8 cellular contexts compared by ENCODE assay signal in genomic region chr7:101308245-101309085, GRCh38. TPM values are rescaled to one million over a fixed set of nuclear protein-coding genes. Genes with fewer than 3 reads are reported as not detected.
DNase-seq lines count a peak whose midpoint lies in the region; ATAC-seq and TF ChIP-seq lines count a peak whose summit lies in the region.

No MANE protein-coding gene starts in this region.

- H3K4me3 Mint-ChIP-seq in CD4-positive, alpha-beta T cell: peak overlapping the region; percentile 84
- peak overlapping the region; percentile 82 for H3K4me3 Mint-ChIP-seq in activated CD8-positive, alpha-beta memory T cell treated with anti-CD3 and anti-CD28 coated beads, Interleukin-2, amount 10 ng/mL, durations not matched to agents 7 days and 5 days

- H3K4me1 ChIP-seq in osteoblast (ENCODE audit: insufficient read depth, low read length): no peaks in the 10 kb centered on the region
- H3K4me1 ChIP-seq in vagina: peaks cover 14% of the 10 kb centered on the region

- peak overlapping the region; percentile 56 for H3K4me2 ChIP-seq in osteoblast (ENCODE audit: insufficient read depth, low read length)

- no peaks in the 10 kb centered on the region for H3K79me2 ChIP-seq in osteoblast (ENCODE audit: insufficient read depth, low read length)

- H3K36me3 Mint-ChIP-seq in CD4-positive, alpha-beta T cell (ENCODE audit: low read depth): peaks cover 16% of the 10 kb centered on the region
- peaks cover 24% of the 10 kb centered on the region for H3K36me3 Mint-ChIP-seq in activated CD8-positive, alpha-beta memory T cell treated with anti-CD3 and anti-CD28 coated beads, Interleukin-2, amount 10 ng/mL, durations not matched to agents 7 days and 5 days

- peak; percentile 39 for ATAC-seq in CD4-positive, alpha-beta T cell (ENCODE audit: poor library complexity)
- ATAC-seq in activated CD8-positive, alpha-beta memory T cell treated with anti-CD3 and anti-CD28 coated beads, Interleukin-2, amount 10 ng/mL, durations not matched to agents 7 days and 5 days: peak; percentile 87
- no peak for ATAC-seq in HG02840 (IDR thresholded peaks at IDR 0.05; ENCODE audit: low FRiP score, unreplicated experiment)
- ATAC-seq in GM21786 (IDR thresholded peaks at IDR 0.05; ENCODE audit: unreplicated experiment): no peak

- POLR2A ChIA-PET in CD4-positive, alpha-beta T cell (lab: Charles Lee): no interaction called here

- H3K9me3 ChIP-seq in CD4-positive, alpha-beta T cell (ENCODE audit: control insufficient read depth, low read length): peaks cover 19% of the 10 kb centered on the region
- H3K9me3 ChIP-seq in osteoblast (ENCODE audit: low read depth, low read length) (peaks cover 2% of the 10 kb centered on the region), vagina (no peaks in the 10 kb centered on the region)

- intact Hi-C loops in CD4-positive, alpha-beta T cell (cut with DNase I, micrococcal nuclease): loop anchor here in 1 of 2 experiments (10.0 kb wide), 1 partner anchor 56 kb away; the partner anchor contains the start of gene COL26A1
- intact Hi-C loops in vagina (cut with DNase I): no loop called here

- H3K4me1 Mint-ChIP-seq in CD4-positive, alpha-beta T cell (ENCODE audit: low read depth): peaks cover 6% of the 10 kb centered on the region
- H3K4me1 Mint-ChIP-seq in activated CD8-positive, alpha-beta memory T cell treated with anti-CD3 and anti-CD28 coated beads, Interleukin-2, amount 10 ng/mL, durations not matched to agents 7 days and 5 days: peaks cover 3% of the 10 kb centered on the region

- H3K4me3 ChIP-seq in fibroblast of mammary gland (ENCODE audit: control insufficient read depth, low read depth, low read length): peak overlapping the region; percentile 59
- peak overlapping the region; percentile 42 for H3K4me3 ChIP-seq in osteoblast (ENCODE audit: insufficient read depth, low read length)
- H3K4me3 ChIP-seq in vagina: peak overlapping the region; percentile 40 to 44

- no peak overlapping the region for H3K27ac Mint-ChIP-seq in CD4-positive, alpha-beta T cell
- peak overlapping the region; percentile 68 for H3K27ac Mint-ChIP-seq in activated CD8-positive, alpha-beta memory T cell treated with anti-CD3 and anti-CD28 coated beads, Interleukin-2, amount 10 ng/mL, durations not matched to agents 7 days and 5 days

- peaks cover 10% of the 10 kb centered on the region for H3K9me3 Mint-ChIP-seq in CD4-positive, alpha-beta T cell
- H3K9me3 Mint-ChIP-seq in activated CD8-positive, alpha-beta memory T cell treated with anti-CD3 and anti-CD28 coated beads, Interleukin-2, amount 10 ng/mL, durations not matched to agents 7 days and 5 days (ENCODE audit: low read depth): peaks cover 11% of the 10 kb centered on the region

- H3K27ac ChIP-seq in CD4-positive, alpha-beta T cell (ENCODE audit: low read depth, low read length): no peak overlapping the region
- H3K27ac ChIP-seq in osteoblast (ENCODE audit: low read depth, low read length) (no peak overlapping the region), vagina (no peak overlapping the region)

- CTCF ChIA-PET in CD4-positive, alpha-beta T cell (lab: Charles Lee): no interaction called here
- CTCF ChIA-PET in activated CD8-positive, alpha-beta memory T cell treated with anti-CD3 and anti-CD28 coated beads, Interleukin-2, amount 10 ng/mL, durations not matched to agents 7 days and 5 days (lab: Charles Lee): interaction anchor here (1.3 to 2.3 kb wide), 2 partner anchors 13 to 18 kb away, joined by 4 to 10 read pairs; partner anchors contain the start of gene IFT22

- TF ChIP-seq CTCF in CD4-positive, alpha-beta T cell (IDR thresholded peaks at IDR 0.05): no peak
- TF ChIP-seq CTCF in fibroblast of mammary gland (conservative IDR thresholded peaks at IDR 0.05; ENCODE audit: control insufficient read depth, insufficient read depth, low read depth, low read length) (no peak), osteoblast (IDR thresholded peaks at IDR 0.05; ENCODE audit: extremely low read depth, low read depth, low read length) (no peak), vagina (IDR thresholded peaks at IDR 0.05) (no peak)

- peak overlapping the region; percentile 71 for H2AFZ ChIP-seq in osteoblast (ENCODE audit: low read length)

- H3K27me3 ChIP-seq in CD4-positive, alpha-beta T cell (ENCODE audit: control insufficient read depth, insufficient read depth, low read length): peaks cover 44% of the 10 kb centered on the region
- H3K27me3 ChIP-seq in osteoblast (ENCODE audit: insufficient read depth, low read length) (peaks cover 22% of the 10 kb centered on the region), vagina (no peaks in the 10 kb centered on the region)

- peaks cover 54% of the 10 kb centered on the region for H3K27me3 Mint-ChIP-seq in CD4-positive, alpha-beta T cell
- peaks cover 25% of the 10 kb centered on the region for H3K27me3 Mint-ChIP-seq in activated CD8-positive, alpha-beta memory T cell treated with anti-CD3 and anti-CD28 coated beads, Interleukin-2, amount 10 ng/mL, durations not matched to agents 7 days and 5 days

- no peaks in the 10 kb centered on the region for H4K20me1 ChIP-seq in osteoblast (ENCODE audit: insufficient read depth, low read length)

- TF ChIP-seq POLR2A in vagina (IDR thresholded peaks at IDR 0.05): no peak

- H3K36me3 ChIP-seq in osteoblast (ENCODE audit: insufficient read depth, low read length) (no peaks in the 10 kb centered on the region), vagina (no peaks in the 10 kb centered on the region)

- peak in 4 of 10 experiments; percentile 4 to 9 (median 7) for DNase-seq in CD4-positive, alpha-beta T cell
- DNase-seq in HuH-7.5 (ENCODE audit: low spot score) (peak; percentile 52), fibroblast of mammary gland (ENCODE audit: low read depth) (peak; percentile 41), osteoblast (ENCODE audit: insufficient read length, low spot score, missing footprints) (peak; percentile 58), vagina (ENCODE audit: extremely low spot score in 2 of 2) (no peak)
- DNase-seq in activated CD8-positive, alpha-beta memory T cell treated with anti-CD3 and anti-CD28 coated beads, Interleukin-2, amount 10 ng/mL, durations not matched to agents 7 days and 5 days: peak; percentile 63

RNA-seq across cellular contexts. Expression of gene IFT22, which starts 13.1 kb away (rescaled TPM):
- 1 to 10 TPM; 2.7 to 3.3 TPM for total RNA-seq in CD4-positive, alpha-beta T cell
- 1 to 10 TPM; 4.7 to 4.8 TPM for total RNA-seq in activated CD8-positive, alpha-beta memory T cell treated with anti-CD3 and anti-CD28 coated beads, Interleukin-2, amount 10 ng/mL, durations not matched to agents 7 days and 5 days
- 32.7 and 35.8 TPM in 2 replicates for total RNA-seq in osteoblast
- total RNA-seq in vagina: 15.2 TPM

RNA-seq across cellular contexts. Expression of gene COL26A1, which starts 54.2 kb away (rescaled TPM):
- not detected for total RNA-seq in CD4-positive, alpha-beta T cell
- total RNA-seq in activated CD8-positive, alpha-beta memory T cell treated with anti-CD3 and anti-CD28 coated beads, Interleukin-2, amount 10 ng/mL, durations not matched to agents 7 days and 5 days: not detected
- not detected in 2 replicates for total RNA-seq in osteoblast
- total RNA-seq in vagina: not detected

Comparison
In these comparisons a context has a peak if more than half of its experiments do, and no peak if none do; other contexts are left out.
1. ATAC-seq: peak in CD4-positive, alpha-beta T cell (single experiment) and activated CD8-positive, alpha-beta memory T cell treated with anti-CD3 and anti-CD28 coated beads, Interleukin-2, amount 10 ng/mL, durations not matched to agents 7 days and 5 days (single experiment); none in HG02840 (single experiment) and GM21786 (single experiment).
2. DNase-seq: peak in HuH-7.5 (single experiment), activated CD8-positive, alpha-beta memory T cell treated with anti-CD3 and anti-CD28 coated beads, Interleukin-2, amount 10 ng/mL, durations not matched to agents 7 days and 5 days (single experiment), fibroblast of mammary gland (single experiment) and osteoblast (single experiment); none in vagina (0 of 2).
3. Peak in every context shown above with its lines, with median percentiles within 50 percentile points of each other: H3K4me3 ChIP-seq.